ENCODE assay signal across 2 cellular contexts in the genomic region with DNA sequence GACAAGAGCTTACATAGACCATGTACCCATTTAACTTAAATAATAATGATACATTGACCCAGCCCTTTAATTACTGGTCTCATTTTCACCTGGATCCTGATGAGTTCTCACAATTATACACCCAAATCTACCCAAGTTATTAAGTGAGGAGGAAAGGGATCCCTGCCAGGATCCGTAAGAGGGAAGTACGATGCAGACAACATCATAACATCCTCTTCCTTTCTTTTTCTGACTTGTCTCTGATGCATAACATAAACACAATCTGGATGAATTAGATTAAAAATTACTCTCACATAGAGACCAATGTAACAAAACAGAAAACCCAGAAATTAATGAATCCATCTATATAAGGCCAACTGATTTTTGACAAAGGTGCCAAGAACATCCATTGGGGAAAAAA.
TF ChIP-seq lines count a peak whose summit lies in the region.

No MANE protein-coding gene starts in this region.

TF ChIP-seq in SK-N-SH, 30 proteins besides CTCF, POLR2A, EP300 and RAD21 (continued from another document):
- TF ChIP-seq, protein P1, sequence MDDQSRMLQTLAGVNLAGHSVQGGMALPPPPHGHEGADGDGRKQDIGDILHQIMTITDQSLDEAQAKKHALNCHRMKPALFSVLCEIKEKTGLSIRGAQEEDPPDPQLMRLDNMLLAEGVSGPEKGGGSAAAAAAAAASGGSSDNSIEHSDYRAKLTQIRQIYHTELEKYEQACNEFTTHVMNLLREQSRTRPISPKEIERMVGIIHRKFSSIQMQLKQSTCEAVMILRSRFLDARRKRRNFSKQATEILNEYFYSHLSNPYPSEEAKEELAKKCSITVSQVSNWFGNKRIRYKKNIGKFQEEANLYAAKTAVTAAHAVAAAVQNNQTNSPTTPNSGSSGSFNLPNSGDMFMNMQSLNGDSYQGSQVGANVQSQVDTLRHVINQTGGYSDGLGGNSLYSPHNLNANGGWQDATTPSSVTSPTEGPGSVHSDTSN (IDR thresholded peaks at IDR 0.05), result no peak
- TF ChIP-seq, protein P2, sequence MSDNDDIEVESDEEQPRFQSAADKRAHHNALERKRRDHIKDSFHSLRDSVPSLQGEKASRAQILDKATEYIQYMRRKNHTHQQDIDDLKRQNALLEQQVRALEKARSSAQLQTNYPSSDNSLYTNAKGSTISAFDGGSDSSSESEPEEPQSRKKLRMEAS (IDR thresholded peaks at IDR 0.05; ENCODE audit: low read depth), result no peak
- no peak for TF ChIP-seq FOXM1 (IDR thresholded peaks at IDR 0.05; ENCODE audit: low read depth)
- TF ChIP-seq, protein P3, sequence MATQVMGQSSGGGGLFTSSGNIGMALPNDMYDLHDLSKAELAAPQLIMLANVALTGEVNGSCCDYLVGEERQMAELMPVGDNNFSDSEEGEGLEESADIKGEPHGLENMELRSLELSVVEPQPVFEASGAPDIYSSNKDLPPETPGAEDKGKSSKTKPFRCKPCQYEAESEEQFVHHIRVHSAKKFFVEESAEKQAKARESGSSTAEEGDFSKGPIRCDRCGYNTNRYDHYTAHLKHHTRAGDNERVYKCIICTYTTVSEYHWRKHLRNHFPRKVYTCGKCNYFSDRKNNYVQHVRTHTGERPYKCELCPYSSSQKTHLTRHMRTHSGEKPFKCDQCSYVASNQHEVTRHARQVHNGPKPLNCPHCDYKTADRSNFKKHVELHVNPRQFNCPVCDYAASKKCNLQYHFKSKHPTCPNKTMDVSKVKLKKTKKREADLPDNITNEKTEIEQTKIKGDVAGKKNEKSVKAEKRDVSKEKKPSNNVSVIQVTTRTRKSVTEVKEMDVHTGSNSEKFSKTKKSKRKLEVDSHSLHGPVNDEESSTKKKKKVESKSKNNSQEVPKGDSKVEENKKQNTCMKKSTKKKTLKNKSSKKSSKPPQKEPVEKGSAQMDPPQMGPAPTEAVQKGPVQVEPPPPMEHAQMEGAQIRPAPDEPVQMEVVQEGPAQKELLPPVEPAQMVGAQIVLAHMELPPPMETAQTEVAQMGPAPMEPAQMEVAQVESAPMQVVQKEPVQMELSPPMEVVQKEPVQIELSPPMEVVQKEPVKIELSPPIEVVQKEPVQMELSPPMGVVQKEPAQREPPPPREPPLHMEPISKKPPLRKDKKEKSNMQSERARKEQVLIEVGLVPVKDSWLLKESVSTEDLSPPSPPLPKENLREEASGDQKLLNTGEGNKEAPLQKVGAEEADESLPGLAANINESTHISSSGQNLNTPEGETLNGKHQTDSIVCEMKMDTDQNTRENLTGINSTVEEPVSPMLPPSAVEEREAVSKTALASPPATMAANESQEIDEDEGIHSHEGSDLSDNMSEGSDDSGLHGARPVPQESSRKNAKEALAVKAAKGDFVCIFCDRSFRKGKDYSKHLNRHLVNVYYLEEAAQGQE (IDR thresholded peaks at IDR 0.05; ENCODE audit: low read depth, low read length), result no peak
- TF ChIP-seq EZH2phosphoT487 (IDR thresholded peaks at IDR 0.05; ENCODE audit: borderline replicate concordance, low read depth), result no peak
- no peak for TF ChIP-seq POLR2AphosphoS5 (IDR thresholded peaks at IDR 0.05; ENCODE audit: low read depth, low read length)
- no peak for TF ChIP-seq TCF12 (IDR thresholded peaks at IDR 0.05)
- no peak for TF ChIP-seq RCOR1 (IDR thresholded peaks at IDR 0.05; ENCODE audit: low read length)
- TF ChIP-seq, protein P4, sequence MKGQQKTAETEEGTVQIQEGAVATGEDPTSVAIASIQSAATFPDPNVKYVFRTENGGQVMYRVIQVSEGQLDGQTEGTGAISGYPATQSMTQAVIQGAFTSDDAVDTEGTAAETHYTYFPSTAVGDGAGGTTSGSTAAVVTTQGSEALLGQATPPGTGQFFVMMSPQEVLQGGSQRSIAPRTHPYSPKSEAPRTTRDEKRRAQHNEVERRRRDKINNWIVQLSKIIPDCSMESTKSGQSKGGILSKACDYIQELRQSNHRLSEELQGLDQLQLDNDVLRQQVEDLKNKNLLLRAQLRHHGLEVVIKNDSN (IDR thresholded peaks at IDR 0.05; ENCODE audit: borderline replicate concordance, low read depth), result no peak
- TF ChIP-seq TEAD4 (IDR thresholded peaks at IDR 0.05; ENCODE audit: borderline replicate concordance, insufficient read depth), result no peak
- no peak for TF ChIP-seq NFIC (IDR thresholded peaks at IDR 0.05; ENCODE audit: borderline replicate concordance)
- TF ChIP-seq GATA2 (CRISPR knock-in tag; IDR thresholded peaks at IDR 0.05), result no peak
- TF ChIP-seq GABPA (IDR thresholded peaks at IDR 0.05; ENCODE audit: low read depth), result no peak
- no peak for TF ChIP-seq SIN3A (IDR thresholded peaks at IDR 0.05; ENCODE audit: borderline replicate concordance, low read depth, low read length)
- TF ChIP-seq, protein P5, sequence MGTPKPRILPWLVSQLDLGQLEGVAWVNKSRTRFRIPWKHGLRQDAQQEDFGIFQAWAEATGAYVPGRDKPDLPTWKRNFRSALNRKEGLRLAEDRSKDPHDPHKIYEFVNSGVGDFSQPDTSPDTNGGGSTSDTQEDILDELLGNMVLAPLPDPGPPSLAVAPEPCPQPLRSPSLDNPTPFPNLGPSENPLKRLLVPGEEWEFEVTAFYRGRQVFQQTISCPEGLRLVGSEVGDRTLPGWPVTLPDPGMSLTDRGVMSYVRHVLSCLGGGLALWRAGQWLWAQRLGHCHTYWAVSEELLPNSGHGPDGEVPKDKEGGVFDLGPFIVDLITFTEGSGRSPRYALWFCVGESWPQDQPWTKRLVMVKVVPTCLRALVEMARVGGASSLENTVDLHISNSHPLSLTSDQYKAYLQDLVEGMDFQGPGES (IDR thresholded peaks at IDR 0.05; ENCODE audit: low read depth, low read length), result no peak
- no peak for TF ChIP-seq FOSL2 (IDR thresholded peaks at IDR 0.05; ENCODE audit: borderline replicate concordance, low read depth)
- no peak for TF ChIP-seq SMC3 (IDR thresholded peaks at IDR 0.05; ENCODE audit: low read depth, low read length)

TF ChIP-seq in SK-N-SH treated with all-trans-retinoic acid at 6 μM for 48 hours, 23 proteins besides CTCF, POLR2A, EP300 and RAD21 (continued from another document):
- TF ChIP-seq, protein P6, sequence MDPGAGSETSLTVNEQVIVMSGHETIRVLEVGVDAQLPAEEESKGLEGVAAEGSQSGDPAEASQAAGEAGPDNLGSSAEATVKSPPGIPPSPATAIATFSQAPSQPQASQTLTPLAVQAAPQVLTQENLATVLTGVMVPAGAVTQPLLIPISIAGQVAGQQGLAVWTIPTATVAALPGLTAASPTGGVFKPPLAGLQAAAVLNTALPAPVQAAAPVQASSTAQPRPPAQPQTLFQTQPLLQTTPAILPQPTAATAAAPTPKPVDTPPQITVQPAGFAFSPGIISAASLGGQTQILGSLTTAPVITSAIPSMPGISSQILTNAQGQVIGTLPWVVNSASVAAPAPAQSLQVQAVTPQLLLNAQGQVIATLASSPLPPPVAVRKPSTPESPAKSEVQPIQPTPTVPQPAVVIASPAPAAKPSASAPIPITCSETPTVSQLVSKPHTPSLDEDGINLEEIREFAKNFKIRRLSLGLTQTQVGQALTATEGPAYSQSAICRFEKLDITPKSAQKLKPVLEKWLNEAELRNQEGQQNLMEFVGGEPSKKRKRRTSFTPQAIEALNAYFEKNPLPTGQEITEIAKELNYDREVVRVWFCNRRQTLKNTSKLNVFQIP (CRISPR knock-in tag; IDR thresholded peaks at IDR 0.05; ENCODE audit: borderline replicate concordance, low read depth), result no peak
TF ChIP-seq in SK-N-SH treated with all-trans-retinoic acid at 6 μM for 48 hours: peak in this region for 0.
